ENCODE assay signal across 8 cellular contexts in genomic region chr12:26124491-26125450, GRCh38. TPM values are rescaled to one million over a fixed set of nuclear protein-coding genes. Genes with fewer than 3 reads are reported as not detected.
A peak's percentile ranks its signal among the peaks of the same experiment; 100 is the strongest.
DNase-seq lines count a peak whose midpoint lies in the region; ATAC-seq and TF ChIP-seq lines count a peak whose summit lies in the region.

BHLHE41 (minus strand) TSS chr12:26125037; CDS start chr12:26124779, 258 bp downstream.

- intact Hi-C loops in Calu3 (cut with micrococcal nuclease; ENCODE audit: unreplicated experiment), result loop anchor here (1.0 to 5.0 kb wide), 3 partner anchors 63 to 398 kb away; no protein-coding TSS in a partner anchor

- H3K27ac Mint-ChIP-seq in Calu3 (ENCODE audit: unreplicated experiment) (peak within 1 kb of the TSS; percentile 92), WTC11 (peak within 1 kb of the TSS; percentile 93)

- peak within 1 kb of the TSS; percentile 95 to 96 for H3K27ac ChIP-seq in mucosa of rectum (ENCODE audit: low read depth in 2 of 2, low read length in 2 of 2)

- no peaks in the 10 kb centered on the region for H3K9me3 ChIP-seq in mucosa of rectum (ENCODE audit: control insufficient read depth in 2 of 2, low read length in 2 of 2)

- no peaks in the 10 kb centered on the region for H3K36me3 ChIP-seq in mucosa of rectum (ENCODE audit: control insufficient read depth in 2 of 2, insufficient read depth in 2 of 2, low read length in 2 of 2)

- POLR2A ChIA-PET in WTC11 (lab: Charles Lee), result interaction anchor here (0.8 to 1.3 kb wide), 2 partner anchors 12 to 419 kb away, joined by 3 read pairs; no protein-coding TSS in a partner anchor

- TF ChIP-seq CTCF in Calu3 (IDR thresholded peaks at IDR 0.05; ENCODE audit: unreplicated experiment) (no peak), WTC11 (IDR thresholded peaks at IDR 0.05) (no peak)

- peak within 1 kb of the TSS; percentile 84 to 90 for H3K4me3 ChIP-seq in mucosa of rectum (ENCODE audit: low read length in 2 of 2)

- H3K9me3 Mint-ChIP-seq in Calu3 (ENCODE audit: low read depth, unreplicated experiment), result no peaks in the 10 kb centered on the region
- H3K9me3 Mint-ChIP-seq in WTC11, result no peaks in the 10 kb centered on the region

- H3K4me3 Mint-ChIP-seq in Calu3 (ENCODE audit: low read depth, unreplicated experiment) (peak within 1 kb of the TSS; percentile 79), WTC11 (peak within 1 kb of the TSS; percentile 90)

- TSS peak; percentile 72 for BruUV-seq in Calu3 (replicated peaks; lab: Mats Ljungman, UMichigan)

- peak; percentile 33 for ATAC-seq in WTC11
- ATAC-seq in HG03175 (IDR thresholded peaks at IDR 0.05; ENCODE audit: unreplicated experiment), result no peak

- peaks cover 18% of the 10 kb centered on the region for H3K27me3 Mint-ChIP-seq in Calu3 (ENCODE audit: unreplicated experiment)
- peaks cover 91% of the 10 kb centered on the region for H3K27me3 Mint-ChIP-seq in WTC11 (ENCODE audit: low read depth)

- peaks cover 60% of the 10 kb centered on the region for H3K36me3 Mint-ChIP-seq in Calu3 (ENCODE audit: insufficient read depth, unreplicated experiment)
- no peaks in the 10 kb centered on the region for H3K36me3 Mint-ChIP-seq in WTC11

- DNase-seq in Calu3 (peak; percentile 83), HT-29 (ENCODE audit: low spot score) (peak; percentile 92), WTC11 (ENCODE audit: low spot score) (peak; percentile 83), fibroblast of gingiva (ENCODE audit: low read depth) (peak; percentile 11), ureter (ENCODE audit: low spot score) (peak; percentile 93), SKM-1 treated with dmso at 0.1 percent for 144 hours (lab: John Stamatoyannopoulos, UW; ENCODE audit: unreplicated experiment) (no peak)

- peaks cover 34% of the 10 kb centered on the region for H3K4me1 Mint-ChIP-seq in Calu3 (ENCODE audit: low read depth, unreplicated experiment)
- peaks cover 52% of the 10 kb centered on the region for H3K4me1 Mint-ChIP-seq in WTC11

- CTCF ChIA-PET in Calu3 (lab: Charles Lee), result interaction anchor here (0.6 to 4.3 kb wide), 8 partner anchors 28 to 291 kb away, joined by 3 to 26 read pairs (median 4); no protein-coding TSS in a partner anchor
- CTCF ChIA-PET in WTC11 (lab: Charles Lee), result interaction anchor here (0.6 to 1.5 kb wide), 6 partner anchors 9 to 774 kb away, joined by 3 to 4 read pairs (median 4); no protein-coding TSS in a partner anchor

- peaks cover 13 to 21% of the 10 kb centered on the region in 2 donors for H3K4me1 ChIP-seq in mucosa of rectum (ENCODE audit: control insufficient read depth in 2 of 2, insufficient read depth in 2 of 2, low read length in 2 of 2)

- H3K27me3 ChIP-seq in mucosa of rectum (ENCODE audit: control insufficient read depth in 2 of 2, insufficient read depth in 2 of 2, low read length in 2 of 2), result peaks cover 0 to 5% of the 10 kb centered on the region in 2 donors

- H3K9ac ChIP-seq in mucosa of rectum (ENCODE audit: low read depth in 1 of 2, low read length in 2 of 2), result peak within 1 kb of the TSS; percentile 81 to 96

TF ChIP-seq in WTC11, 78 proteins besides CTCF, POLR2A, EP300 and RAD21 (continues in another document):
- no peak for TF ChIP-seq PREB (CRISPR knock-in tag; IDR thresholded peaks at IDR 0.05; ENCODE audit: borderline replicate concordance)
- 0 out of 2 replicates have a peak, but pooled peaks have one; percentile 19 for TF ChIP-seq ETV6 (CRISPR knock-in tag; IDR thresholded peaks at IDR 0.05)
- 0 out of 2 replicates have a peak, but pooled peaks have one; percentile 66 for TF ChIP-seq ZBTB21 (CRISPR knock-in tag; IDR thresholded peaks at IDR 0.05; ENCODE audit: borderline replicate concordance)
- TF ChIP-seq ZNF512 (CRISPR knock-in tag; IDR thresholded peaks at IDR 0.05; ENCODE audit: borderline replicate concordance), result no peak
- no peak for TF ChIP-seq ZNF317 (CRISPR knock-in tag; IDR thresholded peaks at IDR 0.05; ENCODE audit: borderline replicate concordance, low read depth)
- no peak for TF ChIP-seq NR2C2 (CRISPR knock-in tag; IDR thresholded peaks at IDR 0.05)
- no peak for TF ChIP-seq SMAD3 (CRISPR knock-in tag; IDR thresholded peaks at IDR 0.05; ENCODE audit: borderline replicate concordance)
- no peak for TF ChIP-seq ZNF416 (CRISPR knock-in tag; IDR thresholded peaks at IDR 0.05)
- TF ChIP-seq EMX1 (CRISPR knock-in tag; IDR thresholded peaks at IDR 0.05), result no peak
- TF ChIP-seq ZNF532 (CRISPR knock-in tag; IDR thresholded peaks at IDR 0.05; ENCODE audit: borderline replicate concordance), result no peak
- TF ChIP-seq MXD4 (CRISPR knock-in tag; IDR thresholded peaks at IDR 0.05; ENCODE audit: borderline replicate concordance), result no peak
- TF ChIP-seq SMAD4 (CRISPR knock-in tag; IDR thresholded peaks at IDR 0.05), result no peak
- peak; percentile 83; the same call in 1 of the 2 replicates for TF ChIP-seq TEAD1 (CRISPR knock-in tag; IDR thresholded peaks at IDR 0.05)
- TF ChIP-seq ZMAT4 (CRISPR knock-in tag; IDR thresholded peaks at IDR 0.05), result no peak
- no peak for TF ChIP-seq HMGXB4 (CRISPR knock-in tag; IDR thresholded peaks at IDR 0.05)
- TF ChIP-seq SOX15 (CRISPR knock-in tag; IDR thresholded peaks at IDR 0.05), result no peak

RNA-seq across cellular contexts. Expression of gene BHLHE41, which starts in this region (rescaled TPM):
- total RNA-seq in Calu3 (2022) (44.1 and 54.1 TPM in 2 replicates), WTC11 (2021) (5.9 to 7.6 TPM (median 6.7 TPM) in 3 replicates), ureter (186 TPM)
- 79.8 and 82.7 TPM in 2 replicates for total RNA-seq in HT-29 (2014; rRNA removed; shearing (Covaris generic))
